In the genomic region with DNA sequence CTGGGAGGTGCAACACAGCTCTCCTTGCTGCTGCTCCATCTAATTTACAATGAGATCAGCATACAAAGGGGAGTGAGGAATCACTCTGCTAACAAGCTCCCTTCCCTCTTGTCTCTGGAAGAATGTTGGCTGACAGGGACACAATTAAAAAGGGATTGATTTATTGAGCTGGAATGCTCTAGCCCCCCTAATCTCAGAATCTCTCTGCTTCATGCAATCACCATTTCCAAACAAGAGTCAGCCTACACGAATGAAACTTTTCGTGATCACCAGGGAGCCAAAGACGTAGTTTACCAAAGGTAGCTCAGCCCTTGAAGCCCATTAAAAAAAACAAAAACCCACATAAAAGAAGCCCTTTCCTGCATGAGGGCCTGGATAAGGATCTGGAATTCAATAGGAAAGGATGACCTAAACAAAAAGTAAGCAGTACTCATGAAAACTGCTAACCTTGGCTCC, we compare ENCODE assay signal across 1 cellular context.
TF ChIP-seq lines count a peak whose summit lies in the region.

No MANE protein-coding gene starts in this region.

TF ChIP-seq in GM23338, 12 proteins besides CTCF, POLR2A, EP300 and RAD21:
- TF ChIP-seq EZH2 (IDR thresholded peaks at IDR 0.05; ENCODE audit: low read depth, unreplicated experiment): no peak
- TF ChIP-seq ZNF462 (CRISPR knock-in tag; IDR thresholded peaks at IDR 0.05): no peak
- TF ChIP-seq ZNF114 (CRISPR knock-in tag; IDR thresholded peaks at IDR 0.05): no peak
- no peak for TF ChIP-seq CREB1 (CRISPR knock-in tag; IDR thresholded peaks at IDR 0.05; ENCODE audit: low read depth)
